Comparison of ENCODE assay signal across 8 cellular contexts in the genomic region with DNA sequence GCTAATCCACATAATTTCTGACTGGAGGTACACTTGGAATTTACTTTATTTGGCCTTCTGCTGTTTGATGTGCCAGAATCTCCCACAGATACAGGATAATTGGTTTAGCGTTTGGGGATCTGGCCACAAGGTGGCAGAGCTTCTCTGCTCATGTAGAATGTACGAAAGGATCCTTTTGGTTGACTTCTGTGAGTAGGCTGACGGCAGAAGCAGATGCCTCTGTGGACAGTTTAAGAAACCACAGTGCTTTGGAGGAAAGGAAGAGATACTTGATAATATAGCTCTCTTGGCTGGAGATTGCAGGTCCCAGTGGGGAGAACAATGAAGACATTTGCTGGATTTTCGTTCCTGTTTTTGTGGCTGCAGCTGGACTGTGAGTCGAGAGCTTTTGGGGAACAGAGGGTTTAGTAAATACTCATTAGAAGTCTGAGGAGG.
DNase-seq lines count a peak whose midpoint lies in the region; ATAC-seq lines count a peak whose summit lies in the region.

No MANE protein-coding gene starts in this region.

- peak overlapping the region in 1 of 2 donors; percentile 6 for H3K27ac Mint-ChIP-seq in activated naive CD4-positive, alpha-beta T cell treated with anti-CD3 and anti-CD28 coated beads, Interleukin-2, amount 50 U/mL, for 72 hours

- no peaks in the 10 kb centered on the region for H3K9me3 Mint-ChIP-seq in activated naive CD4-positive, alpha-beta T cell treated with anti-CD3 and anti-CD28 coated beads, Interleukin-2, amount 50 U/mL, for 72 hours

- no peaks in the 10 kb centered on the region for H3K36me3 Mint-ChIP-seq in activated naive CD4-positive, alpha-beta T cell treated with anti-CD3 and anti-CD28 coated beads, Interleukin-2, amount 50 U/mL, for 72 hours

- peak; percentile 4 for DNase-seq in NCI-H510A treated with DMSO at 0.1 percent for 48 hours (lab: John Stamatoyannopoulos, UW)
- no peak for DNase-seq in NCI-H510A (lab: John Stamatoyannopoulos, UW)
- peak; percentile 29 for DNase-seq in HS-27A (ENCODE audit: low read depth)
- DNase-seq in SHP77 treated with DMSO at 0.1 percent for 48 hours (lab: John Stamatoyannopoulos, UW) = peak; percentile 50
- peak in 1 of 2 donors; percentile 31 for DNase-seq in activated naive CD4-positive, alpha-beta T cell treated with anti-CD3 and anti-CD28 coated beads, Interleukin-2, amount 50 U/mL, for 72 hours (ENCODE audit: low spot score in 2 of 2)
- peak; percentile 12 for DNase-seq in hepatic stellate cell (ENCODE audit: low spot score)
- DNase-seq in stimulated activated CD4-positive, alpha-beta T cell treated with anti-CD3 and anti-CD28 coated beads, Interleukin-12 subunit alpha, Interleukin-12 subunit beta, amount 100 ng/mL, for 48 hours (ENCODE audit: low read depth in 2 of 3, low spot score in 1 of 3) = peak; percentile 25 to 36 (median 26)
- DNase-seq in epidermal melanocyte (ENCODE audit: insufficient read length, low spot score) = no peak

- ATAC-seq in activated naive CD4-positive, alpha-beta T cell treated with anti-CD3 and anti-CD28 coated beads, Interleukin-2, amount 50 U/mL, for 72 hours = peak; percentile 84 to 90

Comparison
In these comparisons a context has a peak if more than half of its experiments do, and no peak if none do; other contexts are left out.
1. DNase-seq: peak in NCI-H510A treated with DMSO at 0.1 percent for 48 hours (single experiment), HS-27A (single experiment), SHP77 treated with DMSO at 0.1 percent for 48 hours (single experiment), hepatic stellate cell (single experiment) and stimulated activated CD4-positive, alpha-beta T cell treated with anti-CD3 and anti-CD28 coated beads, Interleukin-12 subunit alpha, Interleukin-12 subunit beta, amount 100 ng/mL, for 48 hours (3 of 3); none in NCI-H510A (single experiment) and epidermal melanocyte (single experiment).